ENCODE assay signal across 14 cellular contexts in the genomic region with DNA sequence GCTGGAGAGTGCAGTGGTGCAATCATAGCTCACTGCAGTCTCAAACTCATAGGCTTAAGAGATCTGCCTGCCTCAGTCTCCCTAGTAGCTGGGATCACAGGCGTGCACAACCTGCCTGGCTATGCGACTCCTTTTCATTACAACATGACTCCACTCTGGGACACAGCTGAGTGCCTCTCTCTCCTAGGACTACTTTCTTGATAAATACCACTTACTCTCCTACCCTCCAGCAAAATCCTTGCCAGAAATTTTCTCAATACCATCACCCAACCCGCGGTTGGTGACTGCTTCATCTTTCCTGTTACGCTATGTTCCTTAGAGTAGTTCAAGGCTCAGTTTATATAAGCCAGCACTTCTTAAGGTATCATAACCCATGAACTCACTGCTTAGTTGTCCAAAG. TPM values are rescaled to one million over a fixed set of nuclear protein-coding genes. Genes with fewer than 3 reads are reported as not detected.
DNase-seq lines count a peak whose midpoint lies in the region; ATAC-seq, FAIRE-seq and TF ChIP-seq lines count a peak whose summit lies in the region.
"Had no signal": no experiment of that assay in that cellular context is flagged by ENCODE, and none has a peak within 500 bp of the region (broad histone marks: within the 10 kb centered on the region; RNA-seq: fewer than 3 reads in every experiment).

No MANE protein-coding gene starts in this region.

- FAIRE-seq in GM12892 (lab: Jason Lieb, UNC) (peak; percentile 33), GM12878 (lab: Jason Lieb, UNC) (no peak)
- FAIRE-seq: H54 had no signal

- H3K9me3 ChIP-seq in GM12878 (replicated peaks; ENCODE audit: control insufficient read depth, insufficient read depth, low read length) (no peaks in the 10 kb centered on the region), thyroid gland (no peaks in the 10 kb centered on the region)

- H3K36me3 ChIP-seq in GM12878 (ENCODE audit: control insufficient read depth in 2 of 2, insufficient read depth in 2 of 2, low read length in 1 of 2) (peaks cover 6 to 25% of the 10 kb centered on the region in 2 experiments), thyroid gland (peaks cover 51 to 58% of the 10 kb centered on the region in 2 donors)

- H4K20me1 ChIP-seq in GM12878 (ENCODE audit: control insufficient read depth, insufficient read depth) = no peaks in the 10 kb centered on the region

- CTCF ChIA-PET in GM12878 (lab: Yijun Ruan, JAX) = no interaction called here

- intact Hi-C loops in GM12878 (cut with micrococcal nuclease; ENCODE audit: unreplicated experiment) (no loop called here), thyroid gland (cut with DNase I) (no loop called here)

- SMC1A ChIA-PET in GM12878 (lab: Charles Lee; ENCODE audit: uncharacterized antibody, unreplicated experiment) = no interaction called here

- no peak for TF ChIP-seq RAD21 in GM12878 (IDR thresholded peaks at IDR 0.05; ENCODE audit: insufficient read depth, low read depth, low read length)

- H3K4me3 ChIP-seq in GM12878 = no peak overlapping the region
- no peak overlapping the region for H3K4me3 ChIP-seq in thyroid gland (replicated peaks in 1 of 3)
- H3K4me3 ChIP-seq: GM23248 had no signal

- 93% methylated on average over 5 of the region's 5 CpGs for WGBS in GM12878 (ENCODE audit: insufficient coverage, insufficient replicate concordance, low lambda C conversion rate, missing lambda C conversion rate)
- 37 to 40% methylated on average over 5 of the region's 5 CpGs for WGBS in thyroid gland, 2 donors

- in situ Hi-C loops in GM12878 (cut with MboI) = no loop called here

- no peak overlapping the region for H3K9ac ChIP-seq in GM12878 (ENCODE audit: control insufficient read depth, insufficient read depth, low read length)
- H3K9ac ChIP-seq: GM23248 had no signal

- POLR2A ChIA-PET in GM12878 (lab: Charles Lee) = no interaction called here

- no peak overlapping the region for H2AFZ ChIP-seq in GM12878 (ENCODE audit: control insufficient read depth, low read depth, low read length)
- H2AFZ ChIP-seq: GM23248 had no signal

- TF ChIP-seq CTCF in GM12878 (IDR thresholded peaks at IDR 0.05 in 2 of 3, conservative IDR thresholded peaks at IDR 0.05 in 1 of 3; ENCODE audit: control insufficient read depth in 2 of 3, extremely low read depth in 1 of 3, insufficient read depth in 1 of 3, low read depth in 3 of 3, low read length in 3 of 3) (no peak), thyroid gland (IDR thresholded peaks at IDR 0.05) (no peak)

- no peak for TF ChIP-seq EP300 in GM12878 (IDR thresholded peaks at IDR 0.05; ENCODE audit: borderline replicate concordance in 1 of 2, control insufficient read depth in 1 of 2, low read depth in 2 of 2, low read length in 2 of 2)

- no peak for TF ChIP-seq POLR2A in GM12892 (IDR thresholded peaks at IDR 0.05; ENCODE audit: low read depth, low read length)
- no peak for TF ChIP-seq POLR2A in GM12878 (IDR thresholded peaks at IDR 0.05; ENCODE audit: low read depth, low read length)
- no peak for TF ChIP-seq POLR2A in thyroid gland (IDR thresholded peaks at IDR 0.05)

- BruUV-seq in GM12878 (replicated peaks; lab: Mats Ljungman, UMichigan) = TSS peak; percentile 26

- H3K4me1 ChIP-seq in GM12878 (ENCODE audit: control insufficient read depth, insufficient read depth, low read length) = peaks cover 27% of the 10 kb centered on the region
- peaks cover 13 to 15% of the 10 kb centered on the region in 2 donors for H3K4me1 ChIP-seq in thyroid gland

- no peak overlapping the region for H3K4me2 ChIP-seq in GM12878 (ENCODE audit: control insufficient read depth, insufficient read depth)

- H3K79me2 ChIP-seq in GM12878 (ENCODE audit: control insufficient read depth, insufficient read depth, low read length) = no peaks in the 10 kb centered on the region

- no peaks in the 10 kb centered on the region for H3K27me3 ChIP-seq in GM12878 (replicated peaks in 1 of 2; ENCODE audit: control insufficient read depth in 2 of 2, insufficient read depth in 2 of 2, low read length in 1 of 2)
- no peaks in the 10 kb centered on the region for H3K27me3 ChIP-seq in thyroid gland

- H3K27ac ChIP-seq in GM12878 (ENCODE audit: control insufficient read depth, insufficient read depth) = no peak overlapping the region
- peak overlapping the region; percentile 45 to 69 (median 63) for H3K27ac ChIP-seq in thyroid gland
- H3K27ac ChIP-seq: C4-2B, GM23248 had no signal

- RAD21 ChIA-PET in GM12878 (lab: Charles Lee; ENCODE audit: unreplicated experiment) = no interaction called here

- no peak for ATAC-seq in GM12878
- ATAC-seq in left lobe of liver = no peak
- ATAC-seq: HCT116 had no signal

- no peak for DNase-seq in GM12892 (ENCODE audit: insufficient read length)
- DNase-seq in GM12878 (ENCODE audit: low read depth, low spot score) = no peak
- peak; percentile 12 for DNase-seq in left lobe of liver (ENCODE audit: low spot score)
- DNase-seq in thyroid gland = peak; percentile 87 to 89
- no peak for DNase-seq in activated T-cell treated with anti-CD3 and anti-CD28 coated beads, Interleukin-2, amount 50 U/mL, for 1 hour
- DNase-seq in NCI-H345 (lab: John Stamatoyannopoulos, UW) = no peak
- DNase-seq in middle frontal gyrus (ENCODE audit: extremely low spot score, low spot score) = no peak
- DNase-seq: CD4-positive, alpha-beta memory T cell; DMS79; EL; GM23248 had no signal

TF ChIP-seq in GM12878, 131 proteins besides CTCF, POLR2A, EP300 and RAD21 (continues in another document):
- TF ChIP-seq, protein P1, sequence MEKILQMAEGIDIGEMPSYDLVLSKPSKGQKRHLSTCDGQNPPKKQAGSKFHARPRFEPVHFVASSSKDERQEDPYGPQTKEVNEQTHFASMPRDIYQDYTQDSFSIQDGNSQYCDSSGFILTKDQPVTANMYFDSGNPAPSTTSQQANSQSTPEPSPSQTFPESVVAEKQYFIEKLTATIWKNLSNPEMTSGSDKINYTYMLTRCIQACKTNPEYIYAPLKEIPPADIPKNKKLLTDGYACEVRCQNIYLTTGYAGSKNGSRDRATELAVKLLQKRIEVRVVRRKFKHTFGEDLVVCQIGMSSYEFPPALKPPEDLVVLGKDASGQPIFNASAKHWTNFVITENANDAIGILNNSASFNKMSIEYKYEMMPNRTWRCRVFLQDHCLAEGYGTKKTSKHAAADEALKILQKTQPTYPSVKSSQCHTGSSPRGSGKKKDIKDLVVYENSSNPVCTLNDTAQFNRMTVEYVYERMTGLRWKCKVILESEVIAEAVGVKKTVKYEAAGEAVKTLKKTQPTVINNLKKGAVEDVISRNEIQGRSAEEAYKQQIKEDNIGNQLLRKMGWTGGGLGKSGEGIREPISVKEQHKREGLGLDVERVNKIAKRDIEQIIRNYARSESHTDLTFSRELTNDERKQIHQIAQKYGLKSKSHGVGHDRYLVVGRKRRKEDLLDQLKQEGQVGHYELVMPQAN (conservative IDR thresholded peaks at IDR 0.05) = no peak
- TF ChIP-seq, protein P2, sequence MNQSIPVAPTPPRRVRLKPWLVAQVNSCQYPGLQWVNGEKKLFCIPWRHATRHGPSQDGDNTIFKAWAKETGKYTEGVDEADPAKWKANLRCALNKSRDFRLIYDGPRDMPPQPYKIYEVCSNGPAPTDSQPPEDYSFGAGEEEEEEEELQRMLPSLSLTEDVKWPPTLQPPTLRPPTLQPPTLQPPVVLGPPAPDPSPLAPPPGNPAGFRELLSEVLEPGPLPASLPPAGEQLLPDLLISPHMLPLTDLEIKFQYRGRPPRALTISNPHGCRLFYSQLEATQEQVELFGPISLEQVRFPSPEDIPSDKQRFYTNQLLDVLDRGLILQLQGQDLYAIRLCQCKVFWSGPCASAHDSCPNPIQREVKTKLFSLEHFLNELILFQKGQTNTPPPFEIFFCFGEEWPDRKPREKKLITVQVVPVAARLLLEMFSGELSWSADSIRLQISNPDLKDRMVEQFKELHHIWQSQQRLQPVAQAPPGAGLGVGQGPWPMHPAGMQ (IDR thresholded peaks at IDR 0.05; ENCODE audit: borderline replicate concordance) = no peak
- no peak for TF ChIP-seq TAF1 (IDR thresholded peaks at IDR 0.05; ENCODE audit: borderline replicate concordance, low read depth, low read length)
- no peak for TF ChIP-seq BCL11A (IDR thresholded peaks at IDR 0.05; ENCODE audit: low read depth, low read length)
- no peak for TF ChIP-seq CHD2 (IDR thresholded peaks at IDR 0.05; ENCODE audit: borderline replicate concordance, low read depth, low read length)
- no peak for TF ChIP-seq SUZ12 (IDR thresholded peaks at IDR 0.05; ENCODE audit: unreplicated experiment)
- TF ChIP-seq TCF12 (IDR thresholded peaks at IDR 0.05; ENCODE audit: low read depth, low read length) = no peak
- no peak for TF ChIP-seq JUNB (IDR thresholded peaks at IDR 0.05)
- TF ChIP-seq, protein P3, sequence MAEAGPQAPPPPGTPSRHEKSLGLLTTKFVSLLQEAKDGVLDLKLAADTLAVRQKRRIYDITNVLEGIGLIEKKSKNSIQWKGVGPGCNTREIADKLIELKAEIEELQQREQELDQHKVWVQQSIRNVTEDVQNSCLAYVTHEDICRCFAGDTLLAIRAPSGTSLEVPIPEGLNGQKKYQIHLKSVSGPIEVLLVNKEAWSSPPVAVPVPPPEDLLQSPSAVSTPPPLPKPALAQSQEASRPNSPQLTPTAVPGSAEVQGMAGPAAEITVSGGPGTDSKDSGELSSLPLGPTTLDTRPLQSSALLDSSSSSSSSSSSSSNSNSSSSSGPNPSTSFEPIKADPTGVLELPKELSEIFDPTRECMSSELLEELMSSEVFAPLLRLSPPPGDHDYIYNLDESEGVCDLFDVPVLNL (IDR thresholded peaks at IDR 0.05; ENCODE audit: low read depth, low read length) = no peak

RNA-seq across cellular contexts. Expression of a gene that starts 26.9 kb away (rescaled TPM):
- polyA plus RNA-seq in GM12892 (2012; ENCODE audit: missing spikeins) = 38.4 TPM
- total RNA-seq in GM12878 (2013; cell fraction: nucleolus; rRNA removed) = 26.0 and 27.5 TPM in 2 replicates
- total RNA-seq in GM12878 (2014; rRNA removed) (29.7 and 32.8 TPM in 2 replicates), GM12878 (2014; rRNA removed; fragmentation: Illumina TruSeq; extraction: Trizol) (40.9 and 41.2 TPM in 2 replicates), GM12878 (2021) (30.6 and 31.3 TPM in 2 replicates), left lobe of liver (20.2 TPM), thyroid gland (100 to 1,000 TPM in 2 of 4 donors, 10 to 100 TPM in 2; 82.3 to 106 (median 94.2) TPM)
- polyA plus RNA-seq in GM12878 (2011; ENCODE audit: low read depth) = 24.6 TPM
- polyA plus RNA-seq in GM12878 (2011; rRNA removed) (37.0 and 38.5 TPM in 2 replicates), GM12878 (2014; fragmentation: Illumina TruSeq; extraction: Trizol) (39.9 and 40.8 TPM in 2 replicates), GM12878 (2014; fragmentation: Nextera tagmentation; extraction: Ambion mirVana) (10 to 100 TPM; 39.1 to 42.0 TPM), GM12878 (2014; rRNA removed) (29.8 and 34.5 TPM in 2 replicates), GM12878 (2016; fragmentation: Nextera tagmentation; extraction: Ambion mirVana) (10 to 100 TPM; 43.6 to 50.8 TPM)
- 24.0 and 24.7 TPM in 2 replicates for polyA plus RNA-seq in GM12878 (2011; cell fraction: cytosol; rRNA removed)
- 23.9 and 27.9 TPM in 2 replicates for polyA plus RNA-seq in GM12878 (2011; cell fraction: nucleus; rRNA removed)
- polyA plus RNA-seq in GM12878 (2012) = 37.6 and 38.4 TPM in 2 replicates
- 31.3 and 32.5 TPM in 2 replicates for polyA minus RNA-seq in GM12878 (2011; rRNA and poly(A)+ RNA removed)
- 8.3 and 15.9 TPM in 2 replicates for polyA minus RNA-seq in GM12878 (2011; cell fraction: cytosol; rRNA and poly(A)+ RNA removed)
- polyA minus RNA-seq in GM12878 (2011; cell fraction: nucleus; rRNA and poly(A)+ RNA removed) = 11.7 and 21.0 TPM in 2 replicates

Comparison
In these comparisons a context has a peak if more than half of its experiments do, and no peak if none do; other contexts are left out.
1. DNase-seq: peak in left lobe of liver (single experiment) and thyroid gland (2 of 2); none in GM12892 (single experiment), GM12878 (single experiment), activated T-cell treated with anti-CD3 and anti-CD28 coated beads, Interleukin-2, amount 50 U/mL, for 1 hour (single experiment), NCI-H345 (single experiment) and middle frontal gyrus (single experiment).